In genomic region chr5:173493846-173494245, GRCh38 we compare ENCODE assay signal across 2 cellular contexts.
TF ChIP-seq lines count a peak whose summit lies in the region.

No MANE protein-coding gene starts in this region.

TF ChIP-seq in IMR-90, 13 proteins besides CTCF, POLR2A, EP300 and RAD21 (continued from another document):
- TF ChIP-seq FOS (IDR thresholded peaks at IDR 0.05; ENCODE audit: low read depth, low read length) = no peak
- TF ChIP-seq MXI1 (IDR thresholded peaks at IDR 0.05; ENCODE audit: borderline replicate concordance, low read depth, low read length) = no peak
- TF ChIP-seq CHD1 (IDR thresholded peaks at IDR 0.05; ENCODE audit: low read depth, low read length) = no peak
- no peak for TF ChIP-seq RFX5 (IDR thresholded peaks at IDR 0.05; ENCODE audit: low read depth, low read length)
- no peak for TF ChIP-seq RCOR1 (IDR thresholded peaks at IDR 0.05; ENCODE audit: insufficient replicate concordance, low read length)
- TF ChIP-seq CEBPB (IDR thresholded peaks at IDR 0.05; ENCODE audit: low read depth, low read length) = no peak
- TF ChIP-seq BHLHE40 (IDR thresholded peaks at IDR 0.05; ENCODE audit: low read depth, low read length) = no peak
- TF ChIP-seq ELK1 (IDR thresholded peaks at IDR 0.05; ENCODE audit: borderline replicate concordance, low read depth, low read length) = no peak

TF ChIP-seq in K562, 482 proteins besides CTCF, POLR2A, EP300 and RAD21 (continued from another document):
- no peak for TF ChIP-seq PREB (CRISPR knock-in tag; IDR thresholded peaks at IDR 0.05)
